Comparison of ENCODE assay signal across 8 cellular contexts in genomic region chr20:41172296-41173140, GRCh38. TPM values are rescaled to one million over a fixed set of nuclear protein-coding genes. Genes with fewer than 3 reads are reported as not detected.
DNase-seq lines count a peak whose midpoint lies in the region; ATAC-seq and TF ChIP-seq lines count a peak whose summit lies in the region.

No MANE protein-coding gene starts in this region.

- H3K27me3 Mint-ChIP-seq in HFFc6 (ENCODE audit: insufficient read depth) = peaks cover 13% of the 10 kb centered on the region
- H3K27me3 Mint-ChIP-seq in activated naive CD4-positive, alpha-beta T cell treated with anti-CD3 and anti-CD28 coated beads, Interleukin-2, amount 50 U/mL, for 24 hours = no peaks in the 10 kb centered on the region

- ATAC-seq in left ventricle myocardium superior (peak; percentile 35), HG03159 (IDR thresholded peaks at IDR 0.05; ENCODE audit: unreplicated experiment) (no peak), GM18519 (IDR thresholded peaks at IDR 0.05; ENCODE audit: low FRiP score, unreplicated experiment) (no peak), GM21360 (IDR thresholded peaks at IDR 0.05; ENCODE audit: unreplicated experiment) (no peak), HG03280 (IDR thresholded peaks at IDR 0.05; ENCODE audit: unreplicated experiment) (no peak)

- H3K27ac Mint-ChIP-seq in HFFc6 = peak overlapping the region; percentile 67
- peak overlapping the region; percentile 90 for H3K27ac Mint-ChIP-seq in activated naive CD4-positive, alpha-beta T cell treated with anti-CD3 and anti-CD28 coated beads, Interleukin-2, amount 50 U/mL, for 24 hours

- H3K9me3 ChIP-seq in spleen = no peaks in the 10 kb centered on the region

- peak overlapping the region in 7 of 8 donors; percentile 8 to 61 (median 39) for H3K27ac ChIP-seq in spleen

- peaks cover 0 to 100% (median 73%) of the 10 kb centered on the region in 6 donors for H3K36me3 ChIP-seq in spleen

- intact Hi-C loops in left ventricle myocardium superior (cut with micrococcal nuclease) (loop anchor here (5.0 to 10.0 kb wide), 2 partner anchors 165 to 242 kb away; no protein-coding TSS in a partner anchor), spleen (cut with DNase I; ENCODE audit: low total_unique reads) (loop anchor here (2.0 to 10.0 kb wide), 2 partner anchors 52 to 168 kb away; partner anchors contain the start of gene LPIN3)

- H3K4me3 ChIP-seq in spleen = no peak overlapping the region

- no peak for DNase-seq in HFFc6
- DNase-seq in left ventricle myocardium superior = peak; percentile 41
- DNase-seq in spleen = peak; percentile 69

- peaks cover 31% of the 10 kb centered on the region for H3K36me3 Mint-ChIP-seq in HFFc6 (ENCODE audit: low read depth)
- H3K36me3 Mint-ChIP-seq in activated naive CD4-positive, alpha-beta T cell treated with anti-CD3 and anti-CD28 coated beads, Interleukin-2, amount 50 U/mL, for 24 hours = peaks cover 17% of the 10 kb centered on the region

- no peak overlapping the region; the same call in 1 of the 2 replicates for H3K4me3 Mint-ChIP-seq in HFFc6
- no peak overlapping the region for H3K4me3 Mint-ChIP-seq in activated naive CD4-positive, alpha-beta T cell treated with anti-CD3 and anti-CD28 coated beads, Interleukin-2, amount 50 U/mL, for 24 hours

- H3K4me1 ChIP-seq in spleen = peaks cover 6 to 30% (median 17%) of the 10 kb centered on the region in 6 donors

- H3K27me3 ChIP-seq in spleen (replicated peaks in 1 of 7) = no peaks in the 10 kb centered on the region

- TF ChIP-seq CTCF in HFFc6 (IDR thresholded peaks at IDR 0.05) = no peak
- TF ChIP-seq CTCF in spleen (IDR thresholded peaks at IDR 0.05 in 8 of 11, conservative IDR thresholded peaks at IDR 0.05 in 3 of 11) = no peak

- WGBS in spleen, 5 donors = 74 to 83% (median 76%) methylated on average over 17 to 18 of the region's 18 CpGs

- H3K9me3 Mint-ChIP-seq in HFFc6 = no peaks in the 10 kb centered on the region
- H3K9me3 Mint-ChIP-seq in activated naive CD4-positive, alpha-beta T cell treated with anti-CD3 and anti-CD28 coated beads, Interleukin-2, amount 50 U/mL, for 24 hours = no peaks in the 10 kb centered on the region

- peaks cover 69% of the 10 kb centered on the region for H3K4me1 Mint-ChIP-seq in HFFc6 (ENCODE audit: low read depth)
- peaks cover 18% of the 10 kb centered on the region for H3K4me1 Mint-ChIP-seq in activated naive CD4-positive, alpha-beta T cell treated with anti-CD3 and anti-CD28 coated beads, Interleukin-2, amount 50 U/mL, for 24 hours

- TF ChIP-seq POLR2A in spleen (IDR thresholded peaks at IDR 0.05) = no peak

RNA-seq across cellular contexts. Expression of gene PLCG1, which starts 35.2 kb away (rescaled TPM):
- 10 to 100 TPM; 44.4 to 62.1 (median 50.1) TPM for total RNA-seq in HFFc6 (2021; fragmentation: NEBNext Ultra II Directional; extraction: Animal tissue kit (Norgen Biotek cat#: 25700))
- 56.5 TPM for total RNA-seq in left ventricle myocardium superior
- total RNA-seq in spleen = 100 to 1,000 TPM in 6 of 7 donors, 10 to 100 TPM in 1; 96.7 to 144 (median 134) TPM
- polyA plus RNA-seq in spleen = 10 to 100 TPM; 28.0 to 51.3 (median 29.3) TPM
